27 cellular contexts compared by ENCODE assay signal in the genomic region with DNA sequence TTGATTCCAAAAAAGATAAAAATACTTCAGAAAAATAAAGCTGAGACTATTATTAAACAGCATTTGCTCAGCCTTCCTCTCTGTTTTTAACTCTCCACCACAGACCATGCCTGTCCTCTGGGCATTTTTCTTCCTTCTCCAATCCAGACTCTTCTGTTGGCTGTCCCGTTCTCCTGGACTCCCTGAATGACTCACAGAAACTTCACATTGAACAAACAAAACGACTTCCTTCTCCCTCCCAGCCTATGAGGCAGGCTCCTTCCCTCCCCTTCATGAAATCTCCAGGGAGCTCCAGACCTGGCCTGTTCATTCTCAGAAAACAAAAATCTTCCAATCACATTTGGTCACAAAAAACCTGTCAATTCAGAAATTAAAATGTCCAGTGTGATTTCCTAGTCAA.
"Had no signal": no experiment of that assay in that cellular context is flagged by ENCODE, and none has a peak within 500 bp of the region (broad histone marks: within the 10 kb centered on the region; RNA-seq: fewer than 3 reads in every experiment).

No MANE protein-coding gene starts in this region.

- FAIRE-seq: endometrium, pancreas, small intestine had no signal

- H3K9me3 ChIP-seq: lower lobe of right lung, pancreas, prostate gland had no signal

- H3K4me3 ChIP-seq: breast epithelium, gastroesophageal sphincter, lower lobe of right lung, pancreas, prostate gland, upper lobe of left lung had no signal

- H3K36me3 ChIP-seq: breast epithelium, gastroesophageal sphincter, lower lobe of right lung, pancreas, prostate gland, upper lobe of left lung had no signal

- H3K27ac ChIP-seq: breast epithelium, gastroesophageal sphincter, lower lobe of right lung, pancreas, prostate gland, upper lobe of left lung had no signal

- ATAC-seq: activated CD8-positive, alpha-beta T cell treated with anti-CD3 and anti-CD28 coated beads for 36 hours; activated naive CD4-positive, alpha-beta T cell treated with anti-CD3 and anti-CD28 coated beads, Interleukin-2, amount 50 U/mL, for 72 hours; activated T-cell treated with anti-CD3 and anti-CD28 coated beads, Interleukin-2, amount 50 U/mL, for 4 hours; gastroesophageal sphincter; lower lobe of right lung; sciatic nerve; stimulated activated effector memory CD8-positive, alpha-beta T cell treated with anti-CD3 and anti-CD28 coated beads, Interleukin-12 subunit alpha, Interleukin-12 subunit beta, amount 100 ng/mL, for 72 hours had no signal

- H3K27me3 ChIP-seq: pancreas, upper lobe of left lung had no signal

- DNase-seq: activated B cell treated with CpG ODN at 0.5 μM for 24 hours; activated CD4-positive, alpha-beta T cell treated with anti-CD3 and anti-CD28 coated beads, Interleukin-2, amount 50 U/mL, for 1 hour; activated CD8-positive, alpha-beta T cell treated with anti-CD3 and anti-CD28 coated beads for 36 hours; activated naive CD4-positive, alpha-beta T cell; activated T-cell treated with anti-CD3 and anti-CD28 coated beads, Interleukin-2, amount 50 U/mL, for 4 hours; effector CD8-positive, alpha-beta T cell; erythroblast; hypothalamus; immature natural killer cell; kidney; lower lobe of right lung; mesendoderm; naive B cell; nucleus accumbens; pancreas; retina; small intestine; stimulated activated CD4-positive, alpha-beta T cell treated with anti-CD3 and anti-CD28 coated beads, Interleukin-4, amount 100 ng/mL, for 24 hours; T-helper 1 cell; upper lobe of left lung had no signal

- H3K4me1 ChIP-seq: breast epithelium, gastroesophageal sphincter, lower lobe of right lung, pancreas, prostate gland, upper lobe of left lung had no signal
